Comparison of ENCODE assay signal across 17 cellular contexts in genomic region chr11:134030853-134031252, GRCh38. TPM values are rescaled to one million over a fixed set of nuclear protein-coding genes. Genes with fewer than 3 reads are reported as not detected.
DNase-seq lines count a peak whose midpoint lies in the region; ATAC-seq, FAIRE-seq and TF ChIP-seq lines count a peak whose summit lies in the region.
"Had no signal": no experiment of that assay in that cellular context is flagged by ENCODE, and none has a peak within 500 bp of the region (broad histone marks: within the 10 kb centered on the region; RNA-seq: fewer than 3 reads in every experiment).

No MANE protein-coding gene starts in this region.

- no peak for TF ChIP-seq POLR2A in GM12878 (IDR thresholded peaks at IDR 0.05; ENCODE audit: low read depth, low read length)

- no peaks in the 10 kb centered on the region for H3K9me3 Mint-ChIP-seq in nephron progenitor cell
- H3K9me3 Mint-ChIP-seq in immature natural killer cell: no peaks in the 10 kb centered on the region
- H3K9me3 Mint-ChIP-seq: memory B cell had no signal

- no peak overlapping the region for H3K4me2 ChIP-seq in GM12878 (ENCODE audit: control insufficient read depth, insufficient read depth)

- H2AFZ ChIP-seq in GM12878 (ENCODE audit: control insufficient read depth, low read depth, low read length): no peak overlapping the region

- H3K36me3 Mint-ChIP-seq in nephron progenitor cell (ENCODE audit: low read depth) (no peaks in the 10 kb centered on the region), immature natural killer cell (no peaks in the 10 kb centered on the region)
- H3K36me3 Mint-ChIP-seq: memory B cell had no signal

- BruUV-seq in GM12878 (replicated peaks; lab: Mats Ljungman, UMichigan): no TSS peak

- no peak for TF ChIP-seq EP300 in GM12878 (IDR thresholded peaks at IDR 0.05; ENCODE audit: borderline replicate concordance in 1 of 2, control insufficient read depth in 1 of 2, low read depth in 2 of 2, low read length in 2 of 2)

- H3K36me3 ChIP-seq in H7 (replicated peaks; ENCODE audit: control insufficient read depth, insufficient read depth, low read length) (no peaks in the 10 kb centered on the region), GM12878 (ENCODE audit: control insufficient read depth in 2 of 2, insufficient read depth in 2 of 2, low read length in 1 of 2) (no peaks in the 10 kb centered on the region), MG63 (no peaks in the 10 kb centered on the region)
- H3K36me3 ChIP-seq: adrenal gland, ovary, spleen had no signal

- WGBS in GM12878 (ENCODE audit: insufficient coverage, insufficient replicate concordance, low lambda C conversion rate, missing lambda C conversion rate): 28% methylated on average over 16 of the region's 16 CpGs

- no peak for FAIRE-seq in GM12878 (lab: Jason Lieb, UNC)

- RAD21 ChIA-PET in GM12878 (lab: Charles Lee; ENCODE audit: unreplicated experiment): no interaction called here

- SMC1A ChIA-PET in GM12878 (lab: Charles Lee; ENCODE audit: uncharacterized antibody, unreplicated experiment): interaction anchor here (1.4 kb wide), 1 partner anchor 102 kb away, joined by 3 read pairs; no protein-coding TSS in a partner anchor

- DNase-seq in DMS53 (lab: John Stamatoyannopoulos, UW): peak; percentile 28
- DNase-seq in DMS53 treated with DMSO at 0.1 percent for 48 hours (lab: John Stamatoyannopoulos, UW; ENCODE audit: unreplicated experiment): no peak
- peak; percentile 87 for DNase-seq in H7
- DNase-seq in GM12878 (ENCODE audit: low read depth, low spot score): no peak
- DNase-seq in nephron progenitor cell: peak; percentile 43
- DNase-seq in MG63: no peak
- DNase-seq in kidney tubule cell (ENCODE audit: low spot score): no peak
- DNase-seq in immature natural killer cell: no peak
- DNase-seq: activated CD4-positive, alpha-beta T cell treated with anti-CD3 and anti-CD28 coated beads for 48 hours; activated T-cell treated with anti-CD3 and anti-CD28 coated beads, Interleukin-2, amount 50 U/mL, for 48 hours; adrenal gland; IMR-90; NCI-H1417 treated with DMSO at 0.1 percent for 48 hours; ovary; spleen; T-helper 1 cell had no signal

- H3K27ac Mint-ChIP-seq in nephron progenitor cell: no peak overlapping the region
- no peak overlapping the region for H3K27ac Mint-ChIP-seq in immature natural killer cell
- H3K27ac Mint-ChIP-seq: memory B cell had no signal

- peaks cover 72% of the 10 kb centered on the region for H3K4me1 Mint-ChIP-seq in nephron progenitor cell
- H3K4me1 Mint-ChIP-seq in immature natural killer cell: peaks cover 36 to 37% of the 10 kb centered on the region in 2 donors

- POLR2A ChIA-PET in GM12878 (lab: Charles Lee): no interaction called here

- intact Hi-C loops in GM12878 (cut with micrococcal nuclease; ENCODE audit: unreplicated experiment): loop anchor here (5.0 kb wide), 1 partner anchor 104 kb away; no protein-coding TSS in a partner anchor

- H3K4me3 ChIP-seq in H7 (ENCODE audit: insufficient read depth, low read depth, low read length) (no peak overlapping the region), GM12878 (no peak overlapping the region), MG63 (no peak overlapping the region)
- H3K4me3 ChIP-seq: adrenal gland, ovary, spleen had no signal

- H3K27me3 ChIP-seq in H7 (ENCODE audit: control insufficient read depth, insufficient read depth, low read length) (peaks cover 18% of the 10 kb centered on the region), GM12878 (replicated peaks in 1 of 2; ENCODE audit: control insufficient read depth in 2 of 2, insufficient read depth in 2 of 2, low read length in 1 of 2) (peaks cover 0 to 10% of the 10 kb centered on the region in 2 experiments; a peak in 3 of 4 replicates), MG63 (no peaks in the 10 kb centered on the region)
- H3K27me3 ChIP-seq: ovary had no signal

- H3K4me1 ChIP-seq in GM12878 (ENCODE audit: control insufficient read depth, insufficient read depth, low read length): no peaks in the 10 kb centered on the region

- H3K4me3 Mint-ChIP-seq in nephron progenitor cell (no peak overlapping the region), immature natural killer cell (no peak overlapping the region)
- H3K4me3 Mint-ChIP-seq: memory B cell had no signal

- in situ Hi-C loops in GM12878 (cut with MboI): no loop called here

- no peak overlapping the region for H3K27ac ChIP-seq in GM12878 (ENCODE audit: control insufficient read depth, insufficient read depth)
- H3K27ac ChIP-seq: adrenal gland, ovary, spleen had no signal

- no peaks in the 10 kb centered on the region for H3K9me3 ChIP-seq in GM12878 (replicated peaks; ENCODE audit: control insufficient read depth, insufficient read depth, low read length)
- H3K9me3 ChIP-seq in MG63: no peaks in the 10 kb centered on the region
- H3K9me3 ChIP-seq: adrenal gland, ovary, spleen had no signal

- H3K9ac ChIP-seq in GM12878 (ENCODE audit: control insufficient read depth, insufficient read depth, low read length): no peak overlapping the region

- H3K27me3 Mint-ChIP-seq in nephron progenitor cell (ENCODE audit: low read depth, poor library complexity) (peaks cover 65% of the 10 kb centered on the region), immature natural killer cell (ENCODE audit: low read depth in 3 of 3) (peaks cover 5% of the 10 kb centered on the region in 3 donors)

- TF ChIP-seq CTCF in GM12878 (IDR thresholded peaks at IDR 0.05 in 2 of 3, conservative IDR thresholded peaks at IDR 0.05 in 1 of 3; ENCODE audit: control insufficient read depth in 2 of 3, extremely low read depth in 1 of 3, insufficient read depth in 1 of 3, low read depth in 3 of 3, low read length in 3 of 3) (peak; percentile 13 to 44 (median 31); a peak in 4 of 6 replicates), nephron progenitor cell (IDR thresholded peaks at IDR 0.05) (peak; percentile 51)

- peak; percentile 50; the same call in 2 of the 3 replicates for ATAC-seq in GM12878

- CTCF ChIA-PET in GM12878 (lab: Yijun Ruan, JAX): interaction anchor here (0.6 to 1.1 kb wide), 2 partner anchors 10 to 534 kb away, joined by 3 read pairs; no protein-coding TSS in a partner anchor

- no peaks in the 10 kb centered on the region for H3K79me2 ChIP-seq in GM12878 (ENCODE audit: control insufficient read depth, insufficient read depth, low read length)

- no peak for TF ChIP-seq RAD21 in GM12878 (IDR thresholded peaks at IDR 0.05; ENCODE audit: insufficient read depth, low read depth, low read length)

- H4K20me1 ChIP-seq in GM12878 (ENCODE audit: control insufficient read depth, insufficient read depth): no peaks in the 10 kb centered on the region

TF ChIP-seq in GM12878, 131 proteins besides CTCF, POLR2A, EP300 and RAD21 (continues in another document):
- no peak for TF ChIP-seq YBX1 (IDR thresholded peaks at IDR 0.05)
- no peak for TF ChIP-seq CBFB (IDR thresholded peaks at IDR 0.05; ENCODE audit: low read depth)
- no peak for TF ChIP-seq CEBPB (IDR thresholded peaks at IDR 0.05; ENCODE audit: borderline replicate concordance in 1 of 2, low read depth in 2 of 2, low read length in 2 of 2)
- TF ChIP-seq ELK1 (IDR thresholded peaks at IDR 0.05; ENCODE audit: low read depth, low read length): no peak
- no peak for TF ChIP-seq SUPT20H (IDR thresholded peaks at IDR 0.05; ENCODE audit: borderline replicate concordance, control insufficient read depth, low read depth, low read length)
- no peak for TF ChIP-seq STAT1 (conservative IDR thresholded peaks at IDR 0.05)
- no peak for TF ChIP-seq NFXL1 (IDR thresholded peaks at IDR 0.05; ENCODE audit: borderline replicate concordance)
- TF ChIP-seq IRF5 (IDR thresholded peaks at IDR 0.05; ENCODE audit: borderline replicate concordance): no peak

RNA-seq across cellular contexts. Expression of gene JAM3, which starts 38.0 kb away (rescaled TPM):
- 34.4 and 40.8 TPM in 2 replicates for total RNA-seq in H7 (2014; rRNA removed; shearing (Covaris generic))
- 0.10 and 2.6 TPM in 2 replicates for total RNA-seq in GM12878 (2013; cell fraction: nucleolus; rRNA removed)
- 0.11 and 0.28 TPM in 2 replicates for total RNA-seq in GM12878 (2014; rRNA removed)
- total RNA-seq in GM12878 (2014; rRNA removed; fragmentation: Illumina TruSeq; extraction: Trizol): 0.04 TPM in 1 of 2 replicates, not detected in the other
- total RNA-seq in GM12878 (2021): 0.21 TPM in 1 of 2 replicates, not detected in the other
- polyA plus RNA-seq in GM12878 (2011; ENCODE audit: low read depth): 0.67 TPM
- 0.23 and 0.27 TPM in 2 replicates for polyA plus RNA-seq in GM12878 (2011; rRNA removed)
- polyA plus RNA-seq in GM12878 (2011; cell fraction: cytosol; rRNA removed): 0.18 TPM in 2 replicates
- 0.42 and 0.63 TPM in 2 replicates for polyA plus RNA-seq in GM12878 (2011; cell fraction: nucleus; rRNA removed)
- 0.70 and 0.79 TPM in 2 replicates for polyA plus RNA-seq in GM12878 (2012)
- 0.16 and 2.0 TPM in 2 replicates for polyA plus RNA-seq in GM12878 (2014; fragmentation: Illumina TruSeq; extraction: Trizol)
- polyA plus RNA-seq in GM12878 (2014; fragmentation: Nextera tagmentation; extraction: Ambion mirVana): under 1 TPM; 0.53 to 0.82 TPM
- polyA plus RNA-seq in GM12878 (2014; rRNA removed): 0.16 and 0.32 TPM in 2 replicates
- polyA plus RNA-seq in GM12878 (2016; fragmentation: Nextera tagmentation; extraction: Ambion mirVana): 1 to 10 TPM in 1 of 2 experiments, under 1 TPM in 1; 0.68 to 1.1 TPM
- 0.10 TPM in 1 of 2 replicates, not detected in the other for polyA minus RNA-seq in GM12878 (2011; rRNA and poly(A)+ RNA removed)
- polyA minus RNA-seq in GM12878 (2011; cell fraction: cytosol; rRNA and poly(A)+ RNA removed): not detected in 2 replicates
- polyA minus RNA-seq in GM12878 (2011; cell fraction: nucleus; rRNA and poly(A)+ RNA removed): 0.12 and 0.19 TPM in 2 replicates
- total RNA-seq in MG63 (2014; rRNA removed; shearing (Covaris generic); ENCODE audit: low replicate concordance): 5.7 and 5.8 TPM in 2 replicates
- 1 to 10 TPM in 2 of 3 donors, not detected in 1; 1.6 to 1.9 TPM for polyA plus RNA-seq in immature natural killer cell

Comparison
In these comparisons a context has a peak if more than half of its experiments do, and no peak if none do; other contexts are left out.
1. DNase-seq: peak in DMS53 (single experiment), H7 (single experiment) and nephron progenitor cell (single experiment); none in DMS53 treated with DMSO at 0.1 percent for 48 hours (single experiment), GM12878 (single experiment), MG63 (single experiment), kidney tubule cell (single experiment) and immature natural killer cell (0 of 3).